ENCODE assay signal across 11 cellular contexts in genomic region chr14:62015945-62016344, GRCh38.
A peak's percentile ranks its signal among the peaks of the same experiment; 100 is the strongest.
DNase-seq lines count a peak whose midpoint lies in the region; ATAC-seq, FAIRE-seq and TF ChIP-seq lines count a peak whose summit lies in the region.
"Had no signal": no experiment of that assay in that cellular context is flagged by ENCODE, and none has a peak within 500 bp of the region (broad histone marks: within the 10 kb centered on the region; RNA-seq: fewer than 3 reads in every experiment).

No MANE protein-coding gene starts in this region.

- H3K27me3 ChIP-seq in astrocyte (ENCODE audit: insufficient read depth, low read length) (no peaks in the 10 kb centered on the region), mesenchymal stem cell (ENCODE audit: control insufficient read depth in 1 of 2, insufficient read depth in 1 of 2, low read length in 2 of 2) (peaks cover 0 to 6% of the 10 kb centered on the region in 2 experiments)

- no peak overlapping the region for H4K8ac ChIP-seq in mesenchymal stem cell (ENCODE audit: low read length)

- no peak overlapping the region for H3K14ac ChIP-seq in mesenchymal stem cell (ENCODE audit: low read length in 2 of 2)

- H3K18ac ChIP-seq in mesenchymal stem cell (ENCODE audit: low read depth in 1 of 2, low read length in 2 of 2) = no peak overlapping the region

- H2AFZ ChIP-seq in astrocyte (ENCODE audit: low read depth, low read length) = no peak overlapping the region
- no peak overlapping the region for H2AFZ ChIP-seq in mesenchymal stem cell (ENCODE audit: low read depth, low read length)
- H2AFZ ChIP-seq: parathyroid adenoma had no signal

- no peak overlapping the region for H2BK5ac ChIP-seq in mesenchymal stem cell (ENCODE audit: low read depth, low read length, poor library complexity, severe bottlenecking)

- H3K36me3 Mint-ChIP-seq in astrocyte (ENCODE audit: low read depth, unreplicated experiment) = no peaks in the 10 kb centered on the region
- H3K36me3 Mint-ChIP-seq: activated naive CD8-positive, alpha-beta T cell treated with anti-CD3 and anti-CD28 coated beads for 36 hours had no signal

- H3K9me3 Mint-ChIP-seq in astrocyte (ENCODE audit: unreplicated experiment) = peaks cover 3% of the 10 kb centered on the region
- H3K9me3 Mint-ChIP-seq: activated naive CD8-positive, alpha-beta T cell treated with anti-CD3 and anti-CD28 coated beads for 36 hours; dendritic cell treated with granulocyte-macrophage colony-stimulating factor and Interleukin-4, amounts not matched to agents 40 ng/mL and 50 ng/mL, for 4 days had no signal

- H2AK5ac ChIP-seq in mesenchymal stem cell (ENCODE audit: low read length, severe bottlenecking) = no peak overlapping the region

- H3K36me3 ChIP-seq in astrocyte (ENCODE audit: insufficient read depth, low read length) = no peaks in the 10 kb centered on the region
- H3K36me3 ChIP-seq in mesenchymal stem cell (ENCODE audit: control insufficient read depth in 1 of 2, insufficient read depth in 2 of 2, low read depth in 1 of 2, low read length in 2 of 2) = no peaks in the 10 kb centered on the region
- H3K36me3 ChIP-seq: WERI-Rb-1 had no signal

- H3K79me1 ChIP-seq in mesenchymal stem cell (replicated peaks; ENCODE audit: low read length, poor library complexity, severe bottlenecking) = peaks cover 4% of the 10 kb centered on the region

- DNase-seq in NCI-H128 (lab: John Stamatoyannopoulos, UW; ENCODE audit: unreplicated experiment) (peak; percentile 8), astrocyte (ENCODE audit: low read depth) (no peak), mesenchymal stem cell (no peak), medulla oblongata (ENCODE audit: extremely low spot score) (no peak), T1000 (lab: John Stamatoyannopoulos, UW) (no peak), GM10248 (ENCODE audit: extremely low spot score) (no peak)
- DNase-seq: activated naive CD8-positive, alpha-beta T cell treated with anti-CD3 and anti-CD28 coated beads for 36 hours; WERI-Rb-1 had no signal

- POLR2A ChIA-PET in GM10248 (lab: Yijun Ruan, JAX) = no interaction called here

- no peak overlapping the region for H2BK12ac ChIP-seq in mesenchymal stem cell (ENCODE audit: low read length in 2 of 2)

- no peaks in the 10 kb centered on the region for H3K27me3 Mint-ChIP-seq in astrocyte (ENCODE audit: low read depth, unreplicated experiment)
- H3K27me3 Mint-ChIP-seq: dendritic cell treated with granulocyte-macrophage colony-stimulating factor and Interleukin-4, amounts not matched to agents 40 ng/mL and 50 ng/mL, for 4 days had no signal

- TF ChIP-seq CTCF in astrocyte (IDR thresholded peaks at IDR 0.05; ENCODE audit: insufficient read depth, low read depth, low read length) (no peak), GM10248 (IDR thresholded peaks at IDR 0.05; ENCODE audit: control extremely low read depth, extremely low read depth, low read depth, missing control alignments) (no peak)

- no peaks in the 10 kb centered on the region for H3K4me1 ChIP-seq in astrocyte (ENCODE audit: insufficient read depth, low read length)
- H3K4me1 ChIP-seq in mesenchymal stem cell (ENCODE audit: control insufficient read depth, insufficient read depth, low read depth, low read length) = peaks cover 3% of the 10 kb centered on the region
- H3K4me1 ChIP-seq: parathyroid adenoma had no signal

- no peak overlapping the region for H3K4me2 ChIP-seq in astrocyte (ENCODE audit: low read length)
- H3K4me2 ChIP-seq in mesenchymal stem cell (ENCODE audit: low read length, poor library complexity, severe bottlenecking) = no peak overlapping the region

- H4K91ac ChIP-seq in mesenchymal stem cell (ENCODE audit: low read length) = no peak overlapping the region

- no peak overlapping the region for H2BK120ac ChIP-seq in mesenchymal stem cell (ENCODE audit: low read depth, low read length)

- peak; percentile 84 for ATAC-seq in GM18868 (IDR thresholded peaks at IDR 0.05; ENCODE audit: unreplicated experiment)

- H3K9ac ChIP-seq in astrocyte (ENCODE audit: low read length) (no peak overlapping the region), mesenchymal stem cell (ENCODE audit: low read length) (no peak overlapping the region)
- H3K9ac ChIP-seq: parathyroid adenoma had no signal

- no peak overlapping the region for H3K4me3 ChIP-seq in astrocyte (ENCODE audit: insufficient read depth, low read depth, low read length)
- H3K4me3 ChIP-seq in mesenchymal stem cell (ENCODE audit: insufficient read depth in 1 of 2, low read depth in 1 of 2, low read length in 2 of 2) = peak overlapping the region in 1 of 2 experiments; percentile 37

- no peak for FAIRE-seq in astrocyte (lab: Jason Lieb, UNC)

- no peak overlapping the region for H3K23ac ChIP-seq in mesenchymal stem cell (ENCODE audit: low read length in 2 of 2)

- H3K27ac ChIP-seq in astrocyte (ENCODE audit: low read depth, low read length) (peak overlapping the region; percentile 17), mesenchymal stem cell (ENCODE audit: low read length, poor library complexity, severe bottlenecking) (peak overlapping the region; percentile 73)
- H3K27ac ChIP-seq: parathyroid adenoma, WERI-Rb-1 had no signal

- H4K20me1 ChIP-seq in astrocyte (ENCODE audit: insufficient read depth, low read length) = no peaks in the 10 kb centered on the region

- no peak overlapping the region for H3K4ac ChIP-seq in mesenchymal stem cell (ENCODE audit: low read depth in 1 of 2, low read length in 2 of 2)

- peaks cover 8% of the 10 kb centered on the region for H3K4me1 Mint-ChIP-seq in astrocyte (ENCODE audit: low read depth, unreplicated experiment)
- H3K4me1 Mint-ChIP-seq: activated naive CD8-positive, alpha-beta T cell treated with anti-CD3 and anti-CD28 coated beads for 36 hours had no signal

- no peak overlapping the region for H2BK15ac ChIP-seq in mesenchymal stem cell (ENCODE audit: low read depth, poor library complexity, severe bottlenecking)

- CTCF ChIA-PET in GM10248 (lab: Yijun Ruan, JAX) = no interaction called here

- peak overlapping the region; percentile 63 for H3K27ac Mint-ChIP-seq in astrocyte (ENCODE audit: unreplicated experiment)
- H3K27ac Mint-ChIP-seq: activated naive CD8-positive, alpha-beta T cell treated with anti-CD3 and anti-CD28 coated beads for 36 hours; dendritic cell treated with granulocyte-macrophage colony-stimulating factor and Interleukin-4, amounts not matched to agents 40 ng/mL and 50 ng/mL, for 4 days had no signal

- no peaks in the 10 kb centered on the region for H3K79me2 ChIP-seq in astrocyte (ENCODE audit: insufficient read depth, low read length)
- H3K79me2 ChIP-seq: parathyroid adenoma had no signal

- 84% methylated on average over 2 of the region's 2 CpGs for WGBS in mesenchymal stem cell

- H3K9me3 ChIP-seq in astrocyte (ENCODE audit: insufficient read depth, low read depth, low read length) (no peaks in the 10 kb centered on the region), mesenchymal stem cell (ENCODE audit: control insufficient read depth, low read length) (no peaks in the 10 kb centered on the region)

- no peak overlapping the region for H3K4me3 Mint-ChIP-seq in astrocyte (ENCODE audit: unreplicated experiment)
- H3K4me3 Mint-ChIP-seq: activated naive CD8-positive, alpha-beta T cell treated with anti-CD3 and anti-CD28 coated beads for 36 hours; dendritic cell treated with granulocyte-macrophage colony-stimulating factor and Interleukin-4, amounts not matched to agents 40 ng/mL and 50 ng/mL, for 4 days had no signal
